ENCODE assay signal across 16 cellular contexts in genomic region chr3:149145361-149145760, GRCh38. TPM values are rescaled to one million over a fixed set of nuclear protein-coding genes. Genes with fewer than 3 reads are reported as not detected.
A peak's percentile ranks its signal among the peaks of the same experiment; 100 is the strongest.
DNase-seq lines count a peak whose midpoint lies in the region; ATAC-seq and TF ChIP-seq lines count a peak whose summit lies in the region.
"Had no signal": no experiment of that assay in that cellular context is flagged by ENCODE, and none has a peak within 500 bp of the region (broad histone marks: within the 10 kb centered on the region; RNA-seq: fewer than 3 reads in every experiment).

No MANE protein-coding gene starts in this region.

- H3K9me3 ChIP-seq in WERI-Rb-1 (ENCODE audit: severe bottlenecking) = no peaks in the 10 kb centered on the region

- ATAC-seq in GM21390 (IDR thresholded peaks at IDR 0.05; ENCODE audit: unreplicated experiment) = peak; percentile 9
- peak; percentile 40 for ATAC-seq in left lobe of liver
- ATAC-seq in activated CD8-positive, alpha-beta memory T cell treated with anti-CD3 and anti-CD28 coated beads, Interleukin-2, amount 10 ng/mL, durations not matched to agents 7 days and 5 days = no peak

- H3K4me3 Mint-ChIP-seq in activated CD8-positive, alpha-beta memory T cell treated with anti-CD3 and anti-CD28 coated beads, Interleukin-2, amount 10 ng/mL, durations not matched to agents 7 days and 5 days = no peak overlapping the region
- H3K4me3 Mint-ChIP-seq: activated naive CD8-positive, alpha-beta T cell treated with anti-CD3 and anti-CD28 coated beads, Interleukin-2, amount 10 ng/mL, durations not matched to agents 7 days and 5 days; type B pancreatic cell had no signal

- no peak for TF ChIP-seq CTCF in WERI-Rb-1 (IDR thresholded peaks at IDR 0.05; ENCODE audit: low read depth, low read length)

- H3K36me3 ChIP-seq in WERI-Rb-1 (peaks cover 6% of the 10 kb centered on the region), H7 (replicated peaks; ENCODE audit: control insufficient read depth, insufficient read depth, low read length) (peaks cover 14% of the 10 kb centered on the region)

- H3K27me3 Mint-ChIP-seq in activated CD8-positive, alpha-beta memory T cell treated with anti-CD3 and anti-CD28 coated beads, Interleukin-2, amount 10 ng/mL, durations not matched to agents 7 days and 5 days = no peaks in the 10 kb centered on the region
- H3K27me3 Mint-ChIP-seq: activated naive CD8-positive, alpha-beta T cell treated with anti-CD3 and anti-CD28 coated beads, Interleukin-2, amount 10 ng/mL, durations not matched to agents 7 days and 5 days; progenitor cell of endocrine pancreas; type B pancreatic cell had no signal

- DNase-seq in CD1c-positive myeloid dendritic cell (ENCODE audit: extremely low spot score) (peak; percentile 87), NOMO-1 (lab: John Stamatoyannopoulos, UW; ENCODE audit: unreplicated experiment in 2 of 2) (peak; percentile 65 to 84), left lobe of liver (ENCODE audit: low spot score) (no peak), WERI-Rb-1 (no peak), glomerular visceral epithelial cell (ENCODE audit: extremely low spot score) (no peak), H7 (no peak)
- no peak for DNase-seq in activated CD8-positive, alpha-beta memory T cell treated with anti-CD3 and anti-CD28 coated beads, Interleukin-2, amount 10 ng/mL, durations not matched to agents 7 days and 5 days
- DNase-seq: activated CD8-positive, alpha-beta memory T cell treated with anti-CD3 and anti-CD28 coated beads, Interleukin-2, amount 50 U/mL, for 4 hours; activated naive CD8-positive, alpha-beta T cell treated with anti-CD3 and anti-CD28 coated beads, Interleukin-2, amount 10 ng/mL, durations not matched to agents 7 days and 5 days; central memory CD4-positive, alpha-beta T cell; DMS79; NCI-H2107 had no signal

- H3K27ac ChIP-seq in WERI-Rb-1 = no peak overlapping the region
- H3K27ac ChIP-seq: VCaP had no signal

- CTCF ChIA-PET in activated CD8-positive, alpha-beta memory T cell treated with anti-CD3 and anti-CD28 coated beads, Interleukin-2, amount 10 ng/mL, durations not matched to agents 7 days and 5 days (lab: Charles Lee) = interaction anchor here (1.5 kb wide), 1 partner anchor 100 kb away, joined by 3 read pairs; no protein-coding TSS in a partner anchor

- H3K36me3 Mint-ChIP-seq in activated CD8-positive, alpha-beta memory T cell treated with anti-CD3 and anti-CD28 coated beads, Interleukin-2, amount 10 ng/mL, durations not matched to agents 7 days and 5 days = peaks cover 45% of the 10 kb centered on the region

- H3K27me3 ChIP-seq in WERI-Rb-1 (ENCODE audit: insufficient read depth, low read depth, severe bottlenecking) (no peaks in the 10 kb centered on the region), H7 (ENCODE audit: control insufficient read depth, insufficient read depth, low read length) (no peaks in the 10 kb centered on the region)

- peaks cover 6% of the 10 kb centered on the region for H3K4me1 Mint-ChIP-seq in activated CD8-positive, alpha-beta memory T cell treated with anti-CD3 and anti-CD28 coated beads, Interleukin-2, amount 10 ng/mL, durations not matched to agents 7 days and 5 days

- no peaks in the 10 kb centered on the region for H3K9me3 Mint-ChIP-seq in activated CD8-positive, alpha-beta memory T cell treated with anti-CD3 and anti-CD28 coated beads, Interleukin-2, amount 10 ng/mL, durations not matched to agents 7 days and 5 days (ENCODE audit: low read depth)
- H3K9me3 Mint-ChIP-seq: activated naive CD8-positive, alpha-beta T cell treated with anti-CD3 and anti-CD28 coated beads, Interleukin-2, amount 10 ng/mL, durations not matched to agents 7 days and 5 days; type B pancreatic cell had no signal

- no peak overlapping the region for H3K27ac Mint-ChIP-seq in activated CD8-positive, alpha-beta memory T cell treated with anti-CD3 and anti-CD28 coated beads, Interleukin-2, amount 10 ng/mL, durations not matched to agents 7 days and 5 days
- H3K27ac Mint-ChIP-seq: activated naive CD8-positive, alpha-beta T cell treated with anti-CD3 and anti-CD28 coated beads, Interleukin-2, amount 10 ng/mL, durations not matched to agents 7 days and 5 days; progenitor cell of endocrine pancreas; type B pancreatic cell had no signal

- no peak overlapping the region for H3K4me3 ChIP-seq in WERI-Rb-1 (ENCODE audit: low read depth, low read length)
- no peak overlapping the region for H3K4me3 ChIP-seq in H7 (ENCODE audit: insufficient read depth, low read depth, low read length)

RNA-seq across cellular contexts. Expression of gene HPS3, which starts 15.9 kb away (rescaled TPM):
- total RNA-seq in left lobe of liver = 5.1 TPM
- 10 to 100 TPM; 32.5 to 36.0 TPM for total RNA-seq in activated CD8-positive, alpha-beta memory T cell treated with anti-CD3 and anti-CD28 coated beads, Interleukin-2, amount 10 ng/mL, durations not matched to agents 7 days and 5 days
- 0.14 and 0.15 TPM in 2 replicates for total RNA-seq in H7 (2014; rRNA removed; shearing (Covaris generic))

RNA-seq across cellular contexts. Expression of gene HLTF, which starts 59.0 kb away (rescaled TPM):
- total RNA-seq in left lobe of liver = 8.3 TPM
- total RNA-seq in activated CD8-positive, alpha-beta memory T cell treated with anti-CD3 and anti-CD28 coated beads, Interleukin-2, amount 10 ng/mL, durations not matched to agents 7 days and 5 days = 10 to 100 TPM; 31.3 to 37.7 TPM
- 48.6 and 74.2 TPM in 2 replicates for total RNA-seq in H7 (2014; rRNA removed; shearing (Covaris generic))

Comparison
In these comparisons a context has a peak if more than half of its experiments do, and no peak if none do; other contexts are left out.
1. DNase-seq: peak in CD1c-positive myeloid dendritic cell (single experiment) and NOMO-1 (2 of 2); none in left lobe of liver (single experiment), activated CD8-positive, alpha-beta memory T cell treated with anti-CD3 and anti-CD28 coated beads, Interleukin-2, amount 10 ng/mL, durations not matched to agents 7 days and 5 days (single experiment), WERI-Rb-1 (single experiment), glomerular visceral epithelial cell (single experiment) and H7 (single experiment).